1 cellular context compared by ENCODE assay signal in the genomic region with DNA sequence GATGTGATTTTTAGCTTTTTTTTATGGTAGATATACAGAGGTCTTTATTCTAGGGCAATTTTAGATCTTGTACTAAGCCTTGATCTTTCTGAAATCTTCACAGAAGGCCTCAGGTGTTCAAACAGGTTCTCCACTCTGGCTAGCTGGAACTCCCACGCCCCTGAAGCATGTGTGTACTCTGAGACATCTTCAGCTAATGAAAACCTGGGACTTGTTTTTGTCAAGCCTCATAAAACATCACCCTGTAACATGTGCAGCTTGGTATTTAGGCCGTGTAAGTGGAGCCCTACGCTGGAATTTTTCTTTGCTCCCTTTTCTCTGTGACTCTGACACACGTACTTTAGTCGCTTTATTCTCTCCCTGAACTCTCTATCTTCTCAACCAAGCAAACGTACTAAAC.
TF ChIP-seq lines count a peak whose summit lies in the region.

No MANE protein-coding gene starts in this region.

TF ChIP-seq in GM23338, 12 proteins besides CTCF, POLR2A, EP300 and RAD21 (continued from another document):
- TF ChIP-seq, protein P1, sequence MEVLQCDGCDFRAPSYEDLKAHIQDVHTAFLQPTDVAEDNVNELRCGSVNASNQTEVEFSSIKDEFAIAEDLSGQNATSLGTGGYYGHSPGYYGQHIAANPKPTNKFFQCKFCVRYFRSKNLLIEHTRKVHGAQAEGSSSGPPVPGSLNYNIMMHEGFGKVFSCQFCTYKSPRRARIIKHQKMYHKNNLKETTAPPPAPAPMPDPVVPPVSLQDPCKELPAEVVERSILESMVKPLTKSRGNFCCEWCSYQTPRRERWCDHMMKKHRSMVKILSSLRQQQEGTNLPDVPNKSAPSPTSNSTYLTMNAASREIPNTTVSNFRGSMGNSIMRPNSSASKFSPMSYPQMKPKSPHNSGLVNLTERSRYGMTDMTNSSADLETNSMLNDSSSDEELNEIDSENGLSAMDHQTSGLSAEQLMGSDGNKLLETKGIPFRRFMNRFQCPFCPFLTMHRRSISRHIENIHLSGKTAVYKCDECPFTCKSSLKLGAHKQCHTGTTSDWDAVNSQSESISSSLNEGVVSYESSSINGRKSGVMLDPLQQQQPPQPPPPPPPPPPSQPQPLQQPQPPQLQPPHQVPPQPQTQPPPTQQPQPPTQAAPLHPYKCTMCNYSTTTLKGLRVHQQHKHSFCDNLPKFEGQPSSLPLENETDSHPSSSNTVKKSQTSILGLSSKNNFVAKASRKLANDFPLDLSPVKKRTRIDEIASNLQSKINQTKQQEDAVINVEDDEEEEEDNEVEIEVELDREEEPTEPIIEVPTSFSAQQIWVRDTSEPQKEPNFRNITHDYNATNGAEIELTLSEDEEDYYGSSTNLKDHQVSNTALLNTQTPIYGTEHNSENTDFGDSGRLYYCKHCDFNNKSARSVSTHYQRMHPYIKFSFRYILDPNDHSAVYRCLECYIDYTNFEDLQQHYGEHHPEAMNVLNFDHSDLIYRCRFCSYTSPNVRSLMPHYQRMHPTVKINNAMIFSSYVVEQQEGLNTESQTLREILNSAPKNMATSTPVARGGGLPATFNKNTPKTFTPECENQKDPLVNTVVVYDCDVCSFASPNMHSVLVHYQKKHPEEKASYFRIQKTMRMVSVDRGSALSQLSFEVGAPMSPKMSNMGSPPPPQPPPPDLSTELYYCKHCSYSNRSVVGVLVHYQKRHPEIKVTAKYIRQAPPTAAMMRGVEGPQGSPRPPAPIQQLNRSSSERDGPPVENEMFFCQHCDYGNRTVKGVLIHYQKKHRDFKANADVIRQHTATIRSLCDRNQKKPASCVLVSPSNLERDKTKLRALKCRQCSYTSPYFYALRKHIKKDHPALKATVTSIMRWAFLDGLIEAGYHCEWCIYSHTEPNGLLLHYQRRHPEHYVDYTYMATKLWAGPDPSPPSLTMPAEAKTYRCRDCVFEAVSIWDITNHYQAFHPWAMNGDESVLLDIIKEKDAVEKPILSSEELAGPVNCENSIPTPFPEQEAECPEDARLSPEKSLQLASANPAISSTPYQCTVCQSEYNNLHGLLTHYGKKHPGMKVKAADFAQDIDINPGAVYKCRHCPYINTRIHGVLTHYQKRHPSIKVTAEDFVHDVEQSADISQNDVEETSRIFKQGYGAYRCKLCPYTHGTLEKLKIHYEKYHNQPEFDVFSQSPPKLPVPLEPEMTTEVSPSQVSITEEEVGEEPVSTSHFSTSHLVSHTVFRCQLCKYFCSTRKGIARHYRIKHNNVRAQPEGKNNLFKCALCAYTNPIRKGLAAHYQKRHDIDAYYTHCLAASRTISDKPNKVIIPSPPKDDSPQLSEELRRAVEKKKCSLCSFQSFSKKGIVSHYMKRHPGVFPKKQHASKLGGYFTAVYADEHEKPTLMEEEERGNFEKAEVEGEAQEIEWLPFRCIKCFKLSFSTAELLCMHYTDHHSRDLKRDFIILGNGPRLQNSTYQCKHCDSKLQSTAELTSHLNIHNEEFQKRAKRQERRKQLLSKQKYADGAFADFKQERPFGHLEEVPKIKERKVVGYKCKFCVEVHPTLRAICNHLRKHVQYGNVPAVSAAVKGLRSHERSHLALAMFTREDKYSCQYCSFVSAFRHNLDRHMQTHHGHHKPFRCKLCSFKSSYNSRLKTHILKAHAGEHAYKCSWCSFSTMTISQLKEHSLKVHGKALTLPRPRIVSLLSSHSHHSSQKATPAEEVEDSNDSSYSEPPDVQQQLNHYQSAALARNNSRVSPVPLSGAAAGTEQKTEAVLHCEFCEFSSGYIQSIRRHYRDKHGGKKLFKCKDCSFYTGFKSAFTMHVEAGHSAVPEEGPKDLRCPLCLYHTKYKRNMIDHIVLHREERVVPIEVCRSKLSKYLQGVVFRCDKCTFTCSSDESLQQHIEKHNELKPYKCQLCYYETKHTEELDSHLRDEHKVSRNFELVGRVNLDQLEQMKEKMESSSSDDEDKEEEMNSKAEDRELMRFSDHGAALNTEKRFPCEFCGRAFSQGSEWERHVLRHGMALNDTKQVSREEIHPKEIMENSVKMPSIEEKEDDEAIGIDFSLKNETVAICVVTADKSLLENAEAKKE (CRISPR knock-in tag; IDR thresholded peaks at IDR 0.05) = no peak
- TF ChIP-seq EZH2 (IDR thresholded peaks at IDR 0.05; ENCODE audit: low read depth, unreplicated experiment) (no peak), EZH2phosphoT487 (IDR thresholded peaks at IDR 0.05; ENCODE audit: unreplicated experiment) (no peak), JUNB (IDR thresholded peaks at IDR 0.05; ENCODE audit: unreplicated experiment) (no peak)
